ENCODE assay signal across 8 cellular contexts in genomic region chr15:69298697-69299441, GRCh38. TPM values are rescaled to one million over a fixed set of nuclear protein-coding genes. Genes with fewer than 3 reads are reported as not detected.
A peak's percentile ranks its signal among the peaks of the same experiment; 100 is the strongest.
DNase-seq lines count a peak whose midpoint lies in the region; ATAC-seq and TF ChIP-seq lines count a peak whose summit lies in the region.

TSS of gene PAQR5 (plus strand) at chr15:69298912. CDS start at chr15:69360081, 61,169 bp downstream.

- no peak within 1 kb of the TSS for H3K27ac Mint-ChIP-seq in WTC11

- H3K79me2 ChIP-seq in parathyroid adenoma, result peaks cover 12% of the 10 kb centered on the region

- H3K4me1 ChIP-seq in HUES48 (ENCODE audit: control insufficient read depth, insufficient read depth, low read length), result peaks cover 14% of the 10 kb centered on the region
- peaks cover 4% of the 10 kb centered on the region for H3K4me1 ChIP-seq in parathyroid adenoma

- H3K4me3 Mint-ChIP-seq in WTC11, result peak within 1 kb of the TSS; percentile 71

- CTCF ChIA-PET in WTC11 (lab: Charles Lee), result interaction anchor here (0.9 to 2.3 kb wide), 4 partner anchors 10 to 267 kb away, joined by 4 to 10 read pairs (median 8); no protein-coding TSS in a partner anchor

- H3K9me3 ChIP-seq in HUES48 (ENCODE audit: control insufficient read depth, insufficient read depth, low read length) (no peaks in the 10 kb centered on the region), parathyroid adenoma (ENCODE audit: control insufficient read depth, low read length) (no peaks in the 10 kb centered on the region)

- POLR2A ChIA-PET in WTC11 (lab: Charles Lee), result no interaction called here

- H3K36me3 ChIP-seq in HUES48 (ENCODE audit: control insufficient read depth, insufficient read depth, low read length), result no peaks in the 10 kb centered on the region
- H3K36me3 ChIP-seq in parathyroid adenoma (ENCODE audit: control insufficient read depth, insufficient read depth, low read length), result no peaks in the 10 kb centered on the region

- H3K4me2 ChIP-seq in parathyroid adenoma (ENCODE audit: low read length), result peak within 1 kb of the TSS; percentile 66

- H3K4me3 ChIP-seq in HUES48 (ENCODE audit: low read depth, low read length), result peak within 1 kb of the TSS; percentile 70
- peak within 1 kb of the TSS; percentile 47 for H3K4me3 ChIP-seq in parathyroid adenoma (ENCODE audit: low read depth, low read length)

- peaks cover 39% of the 10 kb centered on the region for H3K27me3 ChIP-seq in HUES48 (ENCODE audit: control insufficient read depth, insufficient read depth, low read length)
- no peaks in the 10 kb centered on the region for H3K27me3 ChIP-seq in parathyroid adenoma (ENCODE audit: control insufficient read depth, insufficient read depth, low read length)

- no peaks in the 10 kb centered on the region for H3K36me3 Mint-ChIP-seq in WTC11

- DNase-seq in WTC11 (ENCODE audit: low spot score) (peak; percentile 43), glomerular visceral epithelial cell (ENCODE audit: extremely low spot score) (peak; percentile 7)

- H3K27ac ChIP-seq in C4-2B, result peak within 1 kb of the TSS; percentile 31
- no peak within 1 kb of the TSS for H3K27ac ChIP-seq in HUES48 (ENCODE audit: low read depth, low read length)
- H3K27ac ChIP-seq in parathyroid adenoma, result peak within 1 kb of the TSS; percentile 55

- H3K9ac ChIP-seq in HUES48 (ENCODE audit: low read depth, low read length) (no peak within 1 kb of the TSS), parathyroid adenoma (no peak within 1 kb of the TSS)

- H3K4me1 Mint-ChIP-seq in WTC11, result peaks cover 15% of the 10 kb centered on the region

- H3K27me3 Mint-ChIP-seq in WTC11 (ENCODE audit: low read depth), result peaks cover 50% of the 10 kb centered on the region

- TF ChIP-seq CTCF in C4-2B (conservative IDR thresholded peaks at IDR 0.05) (no peak), WTC11 (IDR thresholded peaks at IDR 0.05) (no peak), parathyroid adenoma (IDR thresholded peaks at IDR 0.05) (no peak)

- H3K9me3 Mint-ChIP-seq in WTC11, result no peaks in the 10 kb centered on the region

- ATAC-seq in WTC11 (peak; percentile 72), HG02759 (IDR thresholded peaks at IDR 0.05; ENCODE audit: unreplicated experiment) (no peak), GM19328 (IDR thresholded peaks at IDR 0.05; ENCODE audit: unreplicated experiment) (no peak), HG03039 (IDR thresholded peaks at IDR 0.05; ENCODE audit: unreplicated experiment) (no peak)

- peak within 1 kb of the TSS; percentile 81 for H2AFZ ChIP-seq in parathyroid adenoma

TF ChIP-seq in WTC11, 78 proteins besides CTCF, POLR2A, EP300 and RAD21 (continues in another document):
- TF ChIP-seq ESRRA (CRISPR knock-in tag; IDR thresholded peaks at IDR 0.05; ENCODE audit: borderline replicate concordance) (no peak), USF2 (CRISPR knock-in tag; IDR thresholded peaks at IDR 0.05) (peak; percentile 91), TCF7 (CRISPR knock-in tag; IDR thresholded peaks at IDR 0.05; ENCODE audit: low read depth) (no peak), ZNF219 (CRISPR knock-in tag; IDR thresholded peaks at IDR 0.05; ENCODE audit: borderline replicate concordance) (peak; percentile 59; the same call in 1 of the 2 replicates), FOXP1 (CRISPR knock-in tag; IDR thresholded peaks at IDR 0.05; ENCODE audit: borderline replicate concordance) (peak; percentile 46; the same call in 1 of the 2 replicates), ATF1 (CRISPR knock-in tag; IDR thresholded peaks at IDR 0.05) (no peak), ZNF138 (CRISPR knock-in tag; conservative IDR thresholded peaks at IDR 0.05) (no peak), E2F5 (CRISPR knock-in tag; IDR thresholded peaks at IDR 0.05) (no peak), ATF6 (CRISPR knock-in tag; IDR thresholded peaks at IDR 0.05) (no peak), TEAD1 (CRISPR knock-in tag; IDR thresholded peaks at IDR 0.05) (peak; percentile 59; the same call in 1 of the 2 replicates), ZNF512 (CRISPR knock-in tag; IDR thresholded peaks at IDR 0.05; ENCODE audit: borderline replicate concordance) (no peak), FOXK1 (CRISPR knock-in tag; IDR thresholded peaks at IDR 0.05) (no peak), NFYB (CRISPR knock-in tag; conservative IDR thresholded peaks at IDR 0.05; ENCODE audit: low read depth) (no peak), ATF3 (CRISPR knock-in tag; conservative IDR thresholded peaks at IDR 0.05) (no peak), PRDM15 (CRISPR knock-in tag; IDR thresholded peaks at IDR 0.05) (0 out of 2 replicates have a peak, but pooled peaks have one; percentile 5)

RNA-seq across cellular contexts. Expression of gene PAQR5, which starts in this region (rescaled TPM):
- 9.4 to 11.5 TPM (median 11.4 TPM) in 3 replicates for total RNA-seq in WTC11 (2021)
